In genomic region chrX:71702853-71703252, GRCh38 we compare ENCODE assay signal across 11 cellular contexts. TPM values are rescaled to one million over a fixed set of nuclear protein-coding genes. Genes with fewer than 3 reads are reported as not detected.
DNase-seq lines count a peak whose midpoint lies in the region; ATAC-seq and TF ChIP-seq lines count a peak whose summit lies in the region.
"Not testable (repeated sequence)": the region's sequence is repeated elsewhere in the genome, so short reads cannot be mapped to it uniquely, and the experiment has no call there.
"Had no signal": no experiment of that assay in that cellular context is flagged by ENCODE, and none has a peak within 500 bp of the region (broad histone marks: within the 10 kb centered on the region; RNA-seq: fewer than 3 reads in every experiment).

No MANE protein-coding gene starts in this region.

- ATAC-seq in GM18511 (IDR thresholded peaks at IDR 0.05; ENCODE audit: unreplicated experiment) (peak; percentile 58), GM19351 (IDR thresholded peaks at IDR 0.05; ENCODE audit: unreplicated experiment) (peak; percentile 69), GM21723 (IDR thresholded peaks at IDR 0.05; ENCODE audit: unreplicated experiment) (peak; percentile 72), HG03095 (IDR thresholded peaks at IDR 0.05; ENCODE audit: unreplicated experiment) (peak; percentile 57), T-cell (replicated peaks in 1 of 4) (peak; percentile 28 to 45 (median 40)), natural killer cell (peak in 2 of 3 donors; percentile 59 to 70)
- ATAC-seq in central memory CD8-positive, alpha-beta T cell (replicated peaks; ENCODE audit: extremely low read depth, poor library complexity, severe bottlenecking), result peak; percentile 53

- H3K27ac Mint-ChIP-seq in T-cell; central memory CD8-positive, alpha-beta T cell (ENCODE audit: low read depth); natural killer cell: not testable (repeated sequence)

- CTCF ChIA-PET in T-cell (lab: Charles Lee), result not testable (repeated sequence)

- DNase-seq in T-cell; central memory CD8-positive, alpha-beta T cell (ENCODE audit: low spot score in 2 of 2); natural killer cell: not testable (repeated sequence)

- H3K36me3 Mint-ChIP-seq in T-cell; central memory CD8-positive, alpha-beta T cell (ENCODE audit: insufficient read depth); natural killer cell: not testable (repeated sequence)

- not testable (repeated sequence) for H3K4me1 Mint-ChIP-seq in T-cell; central memory CD8-positive, alpha-beta T cell; natural killer cell

- H3K9me3 Mint-ChIP-seq in T-cell; central memory CD8-positive, alpha-beta T cell; natural killer cell: not testable (repeated sequence)

- intact Hi-C loops in natural killer cell (cut with micrococcal nuclease), result not testable (repeated sequence)

- POLR2A ChIA-PET in T-cell (lab: Charles Lee), result not testable (repeated sequence)

- H3K4me3 Mint-ChIP-seq in T-cell; central memory CD8-positive, alpha-beta T cell; natural killer cell: not testable (repeated sequence)

- H3K27me3 Mint-ChIP-seq in T-cell; central memory CD8-positive, alpha-beta T cell; natural killer cell (ENCODE audit: low read depth in 2 of 2): not testable (repeated sequence)

- not testable (repeated sequence) for TF ChIP-seq CTCF in natural killer cell (IDR thresholded peaks at IDR 0.05)

RNA-seq across cellular contexts. Expression of gene CXorf49, which starts 15.2 kb away (rescaled TPM):
- not detected for total RNA-seq in T-cell
- not detected for total RNA-seq in natural killer cell
- total RNA-seq: CD8-positive, alpha-beta memory T cell; G401; Peyer's patch; Right ventricle myocardium inferior had no signal
